In the genomic region with DNA sequence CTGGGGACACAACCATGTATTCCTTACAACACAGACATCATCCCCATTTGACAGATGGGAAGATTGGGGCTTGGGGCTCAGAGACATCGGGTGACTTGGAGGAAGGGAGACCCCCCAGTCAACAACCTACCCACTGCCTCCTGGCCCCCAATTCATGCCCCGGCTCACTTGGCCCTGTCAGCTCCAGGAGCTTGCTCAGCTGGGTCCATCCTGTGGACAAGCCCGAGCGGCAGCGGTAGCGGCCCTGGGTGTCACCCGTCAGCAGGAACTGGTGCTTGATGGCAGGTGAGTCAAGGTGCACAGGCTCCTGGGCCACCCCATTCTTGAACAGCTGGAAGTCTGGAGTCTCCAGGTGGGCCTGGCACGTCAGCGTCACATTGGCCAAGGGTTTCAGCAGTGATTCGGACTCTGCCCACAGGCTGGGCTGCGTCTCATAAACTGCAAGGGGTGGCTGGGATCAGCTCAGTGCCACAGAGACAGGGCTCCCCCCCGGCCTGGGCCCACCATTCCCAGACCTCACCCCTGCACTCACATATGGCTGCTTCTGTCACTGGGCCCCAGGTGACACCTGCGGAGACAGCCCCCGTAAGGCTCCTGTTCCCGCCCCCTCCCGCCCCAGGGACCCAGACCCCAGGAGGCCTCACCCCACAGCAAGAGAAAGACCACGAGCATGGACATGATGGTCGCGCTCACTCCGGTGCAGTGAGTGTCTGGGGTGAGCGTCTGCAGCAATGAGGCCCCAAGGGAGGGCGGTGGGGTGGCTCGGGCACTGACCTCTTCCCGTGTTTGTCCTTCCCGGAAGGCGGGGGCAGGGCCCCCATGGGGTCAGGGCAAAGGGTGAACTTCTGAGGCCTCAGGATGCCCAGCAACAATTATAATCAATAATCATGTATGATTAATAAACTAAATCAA, we compare ENCODE assay signal across 15 cellular contexts. TPM values are rescaled to one million over a fixed set of nuclear protein-coding genes. Genes with fewer than 3 reads are reported as not detected.
DNase-seq lines count a peak whose midpoint lies in the region; ATAC-seq, FAIRE-seq and TF ChIP-seq lines count a peak whose summit lies in the region.
"Had no signal": no experiment of that assay in that cellular context is flagged by ENCODE, and none has a peak within 500 bp of the region (broad histone marks: within the 10 kb centered on the region; RNA-seq: fewer than 3 reads in every experiment).

A gene with protein sequence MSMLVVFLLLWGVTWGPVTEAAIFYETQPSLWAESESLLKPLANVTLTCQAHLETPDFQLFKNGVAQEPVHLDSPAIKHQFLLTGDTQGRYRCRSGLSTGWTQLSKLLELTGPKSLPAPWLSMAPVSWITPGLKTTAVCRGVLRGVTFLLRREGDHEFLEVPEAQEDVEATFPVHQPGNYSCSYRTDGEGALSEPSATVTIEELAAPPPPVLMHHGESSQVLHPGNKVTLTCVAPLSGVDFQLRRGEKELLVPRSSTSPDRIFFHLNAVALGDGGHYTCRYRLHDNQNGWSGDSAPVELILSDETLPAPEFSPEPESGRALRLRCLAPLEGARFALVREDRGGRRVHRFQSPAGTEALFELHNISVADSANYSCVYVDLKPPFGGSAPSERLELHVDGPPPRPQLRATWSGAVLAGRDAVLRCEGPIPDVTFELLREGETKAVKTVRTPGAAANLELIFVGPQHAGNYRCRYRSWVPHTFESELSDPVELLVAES (minus strand): TSS at position 733 of the 912 bp plus-strand sequence. CDS start 55 bp downstream, at position 678.

- H3K27me3 ChIP-seq in A673 (replicated peaks; ENCODE audit: insufficient read depth, low read depth, low read length, poor library complexity): no peaks in the 10 kb centered on the region
- no peaks in the 10 kb centered on the region; the same call in 1 of the 2 replicates for H3K27me3 ChIP-seq in H7 (ENCODE audit: control insufficient read depth, insufficient read depth, low read length)
- H3K27me3 ChIP-seq in K562 (ENCODE audit: control insufficient read depth in 2 of 2, insufficient read depth in 2 of 2, low read length in 2 of 2): no peaks in the 10 kb centered on the region
- peaks cover 39 to 96% of the 10 kb centered on the region in 2 donors for H3K27me3 ChIP-seq in left lung

- no peak within 1 kb of the TSS for H3K27ac ChIP-seq in A673 (ENCODE audit: low read depth, low read length, poor library complexity, severe bottlenecking)
- no peak within 1 kb of the TSS for H3K27ac ChIP-seq in K562 (ENCODE audit: extremely low read depth, low read depth, low read length)
- no peak within 1 kb of the TSS for H3K27ac ChIP-seq in left lung
- H3K27ac ChIP-seq: BLaER1 treated with 17β-estradiol and CSF1 and Interleukin-3, amounts not matched to agents 10 nM and 100 nM; HL-60; parathyroid adenoma had no signal

- H3K4me3 ChIP-seq in A673 (ENCODE audit: low read depth, low read length, poor library complexity, severe bottlenecking) (no peak within 1 kb of the TSS), H7 (ENCODE audit: insufficient read depth, low read depth, low read length) (no peak within 1 kb of the TSS), K562 (no peak within 1 kb of the TSS), left lung (no peak within 1 kb of the TSS)
- H3K4me3 ChIP-seq: BLaER1 treated with 17β-estradiol and CSF1 and Interleukin-3, amounts not matched to agents 10 nM and 100 nM had no signal

- TF ChIP-seq RAD21 in K562 (CRISPR knock-in tag; conservative IDR thresholded peaks at IDR 0.05 in 1 of 2, IDR thresholded peaks at IDR 0.05 in 1 of 2): no peak

- no peak within 1 kb of the TSS for H3K27ac Mint-ChIP-seq in naive B cell

- in situ Hi-C loops in K562 (cut with MboI): no loop called here

- CTCF ChIA-PET in A673 (lab: Charles Lee): no interaction called here
- CTCF ChIA-PET in K562 (lab: Yijun Ruan, JAX; ENCODE audit: low intra/inter-chr PET ratio): no interaction called here

- no peak within 1 kb of the TSS for H3K4me2 ChIP-seq in K562 (ENCODE audit: insufficient read depth, low read length)

- peaks cover 12 to 36% (median 26%) of the 10 kb centered on the region in 3 donors for H3K4me1 Mint-ChIP-seq in naive B cell

- no peaks in the 10 kb centered on the region for H4K20me1 ChIP-seq in K562 (replicated peaks; ENCODE audit: control insufficient read depth, insufficient read depth, low read length)

- POLR2A ChIA-PET in A673 (lab: Charles Lee; ENCODE audit: low non-redundant PET) (no interaction called here), K562 (lab: Yijun Ruan, JAX) (interaction anchor here (0.9 to 1.0 kb wide), 2 partner anchors 9 to 10 kb away, joined by 5 to 6 read pairs; a partner anchor contains a TSS)

- peaks cover 0 to 3% (median 0%) of the 10 kb centered on the region in 3 donors for H3K27me3 Mint-ChIP-seq in naive B cell

- no peaks in the 10 kb centered on the region for H3K36me3 ChIP-seq in A673 (ENCODE audit: insufficient read depth, low read length, poor library complexity, severe bottlenecking)
- H3K36me3 ChIP-seq in H7 (replicated peaks; ENCODE audit: control insufficient read depth, insufficient read depth, low read length): no peaks in the 10 kb centered on the region
- no peaks in the 10 kb centered on the region for H3K36me3 ChIP-seq in K562 (ENCODE audit: control insufficient read depth, insufficient read depth, low read length)
- H3K36me3 ChIP-seq in left lung: peaks cover 0 to 5% of the 10 kb centered on the region in 2 donors

- TF ChIP-seq EP300 in K562 (IDR thresholded peaks at IDR 0.05; ENCODE audit: low read length): no peak

- H2AFZ ChIP-seq in K562 (ENCODE audit: low read depth, low read length): no peak within 1 kb of the TSS
- H2AFZ ChIP-seq: parathyroid adenoma had no signal

- no peaks in the 10 kb centered on the region for H3K9me3 Mint-ChIP-seq in naive B cell

- TF ChIP-seq CTCF in A673 (conservative IDR thresholded peaks at IDR 0.05; ENCODE audit: low read depth, low read length) (no peak), K562 (IDR thresholded peaks at IDR 0.05 in 2 of 3, conservative IDR thresholded peaks at IDR 0.05 in 1 of 3; ENCODE audit: insufficient read depth in 2 of 3, low read depth in 1 of 3, low read length in 3 of 3) (no peak), left lung (IDR thresholded peaks at IDR 0.05) (no peak)

- ATAC-seq in K562 (no peak), naive B cell (ENCODE audit: low read depth in 2 of 2) (no peak), left lung (no peak)

- no peak for DNase-seq in A673 (ENCODE audit: low spot score)
- DNase-seq in H7: peak; percentile 36
- no peak for DNase-seq in K562 (ENCODE audit: extremely low read depth in 1 of 4, low spot score in 3 of 4)
- no peak for DNase-seq in naive B cell
- DNase-seq in iPS-NIHi7 (ENCODE audit: extremely low spot score): no peak
- no peak for DNase-seq in cortex of kidney (lab: John Stamatoyannopoulos, UW)
- DNase-seq in left lung: no peak
- DNase-seq in NCI-H2227 treated with DMSO at 0.1 percent for 48 hours (lab: John Stamatoyannopoulos, UW): no peak
- DNase-seq: activated CD4-positive, CD25-positive, alpha-beta regulatory T cell; activated effector memory CD4-positive, alpha-beta T cell treated with anti-CD3 and anti-CD28 coated beads, Interleukin-2, amount 50 U/mL, for 16 hours; NCI-H1092; NCI-H524 had no signal

- FAIRE-seq in K562 (lab: Jason Lieb, UNC): no peak

- H3K9me1 ChIP-seq in K562 (ENCODE audit: control insufficient read depth, insufficient read depth, low read length): no peaks in the 10 kb centered on the region

- TF ChIP-seq POLR2A in K562 (conservative IDR thresholded peaks at IDR 0.05): no peak

- intact Hi-C loops in A673 (cut with micrococcal nuclease; ENCODE audit: unreplicated experiment): no loop called here
- intact Hi-C loops in K562 (cut with micrococcal nuclease): no loop called here
- intact Hi-C loops in left lung (cut with DNase I): no loop called here

- no peaks in the 10 kb centered on the region for H3K9me3 ChIP-seq in A673 (ENCODE audit: low read depth, low read length, poor library complexity, severe bottlenecking)
- no peaks in the 10 kb centered on the region for H3K9me3 ChIP-seq in K562 (replicated peaks; ENCODE audit: control insufficient read depth, insufficient read depth, low read depth, low read length)
- no peaks in the 10 kb centered on the region for H3K9me3 ChIP-seq in left lung
- H3K9me3 ChIP-seq: BLaER1 treated with 17β-estradiol and CSF1 and Interleukin-3, amounts not matched to agents 10 nM and 100 nM had no signal

- WGBS in K562 (ENCODE audit: insufficient coverage, low coverage, missing lambda C conversion rate): 73% methylated on average over 25 of the region's 26 CpGs

- peaks cover 8% of the 10 kb centered on the region for H3K4me1 ChIP-seq in A673 (ENCODE audit: insufficient read depth, low read length, poor library complexity, severe bottlenecking)
- H3K4me1 ChIP-seq in K562 (replicated peaks in 1 of 2; ENCODE audit: control insufficient read depth in 2 of 2, insufficient read depth in 2 of 2, low read length in 2 of 2): peaks cover 0 to 18% of the 10 kb centered on the region in 2 experiments; a peak in 2 of 5 replicates
- peaks cover 0 to 35% of the 10 kb centered on the region in 2 donors for H3K4me1 ChIP-seq in left lung
- H3K4me1 ChIP-seq: parathyroid adenoma had no signal

- no TSS peak for BruUV-seq in A673 (replicated peaks; lab: Mats Ljungman, UMichigan)
- BruUV-seq in K562 (replicated peaks; lab: Mats Ljungman, UMichigan): no TSS peak

- H3K4me3 Mint-ChIP-seq in naive B cell: peak within 1 kb of the TSS in 2 of 8 donors; percentile 38 to 71

- H3K36me3 Mint-ChIP-seq in naive B cell: peaks cover 0 to 8% of the 10 kb centered on the region in 2 donors

- peak within 1 kb of the TSS in 1 of 2 experiments; percentile 64; a peak in 2 of 4 replicates for H3K9ac ChIP-seq in K562 (ENCODE audit: insufficient read depth in 1 of 2, low read depth in 2 of 2, low read length in 2 of 2)
- H3K9ac ChIP-seq: parathyroid adenoma had no signal

- H3K79me2 ChIP-seq in K562 (ENCODE audit: control insufficient read depth, insufficient read depth, low read length): no peaks in the 10 kb centered on the region

RNA-seq across cellular contexts. Expression of the gene that starts here (rescaled TPM):
- total RNA-seq in A673 (2021): 15.2 and 18.2 TPM in 2 replicates
- 33.8 and 45.5 TPM in 2 replicates for total RNA-seq in H7 (2014; rRNA removed; shearing (Covaris generic))
- total RNA-seq in K562 (2011; cell fraction: chromatin; rRNA removed; ENCODE audit: low replicate concordance): 2.7 and 6.5 TPM in 2 replicates
- total RNA-seq in K562 (2011; cell fraction: nucleolus; rRNA removed): 3.0 and 4.8 TPM in 2 replicates
- total RNA-seq in K562 (2011; cell fraction: nucleoplasm; rRNA removed): 4.9 and 5.3 TPM in 2 replicates
- total RNA-seq in K562 (2014; rRNA removed): 19.8 and 24.6 TPM in 2 replicates
- total RNA-seq in K562 (2014; rRNA removed; fragmentation: Illumina TruSeq; extraction: Trizol): 0.76 and 0.96 TPM in 2 replicates
- 3.1 and 3.6 TPM in 2 replicates for total RNA-seq in K562 (2015; rRNA removed; fragmentation: Illumina TruSeq; extraction: Trizol)
- total RNA-seq in K562 (2021): 11.8 and 12.1 TPM in 2 replicates
- polyA plus RNA-seq in K562 (2011; rRNA removed): 2.6 and 5.7 TPM in 2 replicates
- 14.5 and 55.0 TPM in 2 replicates for polyA plus RNA-seq in K562 (2011; cell fraction: cytosol; rRNA removed)
- 4.9 and 5.4 TPM in 2 replicates for polyA plus RNA-seq in K562 (2011; cell fraction: nucleus; rRNA removed)
- 12.0 and 15.2 TPM in 2 replicates for polyA plus RNA-seq in K562 (2012)
- 0.10 and 1.5 TPM in 2 replicates for polyA plus RNA-seq in K562 (2014; fragmentation: Illumina TruSeq; extraction: Trizol)
- 1 to 10 TPM; 1.2 to 2.4 TPM for polyA plus RNA-seq in K562 (2014; fragmentation: Nextera tagmentation; extraction: Ambion mirVana)
- 14.0 and 15.9 TPM in 2 replicates for polyA plus RNA-seq in K562 (2014; rRNA removed)
- polyA minus RNA-seq in K562 (2011; rRNA and poly(A)+ RNA removed): 0.51 and 0.56 TPM in 2 replicates
- polyA minus RNA-seq in K562 (2011; cell fraction: cytosol; rRNA and poly(A)+ RNA removed): 0.48 and 3.5 TPM in 2 replicates
- polyA minus RNA-seq in K562 (2011; cell fraction: nucleus; rRNA and poly(A)+ RNA removed): 1.3 and 1.6 TPM in 2 replicates
- 10 to 100 TPM; 30.6 to 68.3 (median 50.9) TPM for polyA plus RNA-seq in naive B cell (ENCODE audit: low read depth in 6 of 6)
- total RNA-seq in left lung: 10 to 100 TPM in 1 of 2 donors, 1 to 10 TPM in 1; 9.8 to 10.2 TPM
